Comparison of ENCODE assay signal across 32 cellular contexts in genomic region chr9:136265561-136266355, GRCh38. TPM values are rescaled to one million over a fixed set of nuclear protein-coding genes. Genes with fewer than 3 reads are reported as not detected.
"Had no signal": no experiment of that assay in that cellular context is flagged by ENCODE, and none has a peak within 500 bp of the region (broad histone marks: within the 10 kb centered on the region; RNA-seq: fewer than 3 reads in every experiment).

No MANE protein-coding gene starts in this region.

- H3K4me2 ChIP-seq: SK-N-SH had no signal

- H3K9me2 ChIP-seq: SK-N-SH had no signal

- H3K9me3 ChIP-seq: adrenal gland, body of pancreas, breast epithelium, SJSA1, SK-N-SH had no signal

- H3K36me3 Mint-ChIP-seq: activated naive CD4-positive, alpha-beta T cell treated with anti-CD3 and anti-CD28 coated beads, Interleukin-2, amount 50 U/mL, for 24 hours; activated naive CD8-positive, alpha-beta T cell treated with anti-CD3 and anti-CD28 coated beads, Interleukin-2, amount 10 ng/mL, durations not matched to agents 7 days and 5 days; WTC11 had no signal

- H3K4me3 ChIP-seq: adrenal gland, body of pancreas, breast epithelium, MG63, SJSA1 had no signal

- H3K4me1 ChIP-seq: breast epithelium had no signal

- H3K9ac ChIP-seq: SK-N-SH had no signal

- H3K36me3 ChIP-seq: adrenal gland, breast epithelium, MG63, SJSA1 had no signal

- ATAC-seq: activated CD4-positive, alpha-beta T cell treated with anti-CD3 and anti-CD28 coated beads for 36 hours; activated CD4-positive, CD25-positive, alpha-beta regulatory T cell treated with anti-CD3 and anti-CD28 coated beads, Interleukin-2, amount 50 U/mL, for 24 hours; activated CD8-positive, alpha-beta T cell treated with anti-CD3 and anti-CD28 coated beads, Interleukin-2, amount 10 ng/mL, durations not matched to agents 7 days and 5 days; body of pancreas; Panc1; WTC11 had no signal

- H3K27ac ChIP-seq: adrenal gland, body of pancreas, breast epithelium, SJSA1 had no signal

- DNase-seq: activated CD4-positive, alpha-beta T cell treated with anti-CD3 and anti-CD28 coated beads for 36 hours; activated CD4-positive, alpha-beta T cell treated with anti-CD3 and anti-CD28 coated beads, Interleukin-2, amount 10 ng/mL, durations not matched to agents 7 days and 5 days; activated CD4-positive, alpha-beta T cell treated with anti-CD3 and anti-CD28 coated beads, Interleukin-2, amount 50 U/mL, for 48 hours; activated CD8-positive, alpha-beta T cell treated with anti-CD3 and anti-CD28 coated beads, Interleukin-2, amount 10 ng/mL, durations not matched to agents 7 days and 5 days; activated gamma-delta T cell; activated naive CD4-positive, alpha-beta T cell treated with Interleukin-2 at 50 U/mL for 16 hours; activated naive CD8-positive, alpha-beta T cell treated with anti-CD3 and anti-CD28 coated beads, Interleukin-2, amount 10 ng/mL, durations not matched to agents 7 days and 5 days; activated T-cell treated with anti-CD3 and anti-CD28 coated beads, Interleukin-2, amount 50 U/mL, for 24 hours; adrenal gland; body of pancreas; Kasumi-1; MG63; NCI-H1048; NCI-H1105 treated with DMSO at 0.1 percent for 48 hours; NCI-H1436 treated with DMSO at 0.1 percent for 48 hours; NCI-H1694 treated with DMSO at 0.1 percent for 48 hours; NCI-H2029; NCI-H345; NCI-H524 treated with DMSO at 0.1 percent for 48 hours; SHP77 treated with DMSO at 0.1 percent for 48 hours; SK-N-SH had no signal

- H3K9me3 Mint-ChIP-seq: activated CD4-positive, alpha-beta T cell treated with anti-CD3 and anti-CD28 coated beads, Interleukin-2, amount 10 ng/mL, durations not matched to agents 7 days and 5 days; activated naive CD4-positive, alpha-beta T cell treated with anti-CD3 and anti-CD28 coated beads, Interleukin-2, amount 50 U/mL, for 24 hours; activated naive CD8-positive, alpha-beta T cell treated with anti-CD3 and anti-CD28 coated beads, Interleukin-2, amount 10 ng/mL, durations not matched to agents 7 days and 5 days; activated T-cell treated with anti-CD3 and anti-CD28 coated beads, Interleukin-2, amount 50 U/mL, for 24 hours; activated T-helper 2 cell treated with anti-CD3 and anti-CD28 coated beads, Interferon-gamma antibody, Interleukin-2, Interleukin-4, amounts not matched to agents 10 μg/mL and 5 μg/mL and 100 μg/mL, durations not matched to agents 14 hours and 24 hours and 36 hours; T-helper 1 cell treated with Interleukin-12 subunit alpha and Interleukin-12 subunit beta and Interleukin-4 antibody, amounts not matched to agents 30 μg/mL and 1 μg/mL, for 36 hours; T-helper 2 cell treated with Interferon-gamma antibody and Interleukin-4, amounts not matched to agents 5 μg/mL and 100 μg/mL, for 36 hours; WTC11 had no signal

- H3K27me3 ChIP-seq: adrenal gland, body of pancreas, breast epithelium, MG63 had no signal

- H3K27ac Mint-ChIP-seq: activated CD4-positive, alpha-beta T cell treated with anti-CD3 and anti-CD28 coated beads for 36 hours; activated naive CD4-positive, alpha-beta T cell treated with anti-CD3 and anti-CD28 coated beads, Interleukin-2, amount 50 U/mL, for 24 hours; activated naive CD8-positive, alpha-beta T cell treated with anti-CD3 and anti-CD28 coated beads, Interleukin-2, amount 10 ng/mL, durations not matched to agents 7 days and 5 days; activated T-cell treated with anti-CD3 and anti-CD28 coated beads, Interleukin-2, amount 50 U/mL, for 24 hours; activated T-helper 2 cell treated with anti-CD3 and anti-CD28 coated beads, Interferon-gamma antibody, Interleukin-2, Interleukin-4, amounts not matched to agents 10 μg/mL and 5 μg/mL and 100 μg/mL, durations not matched to agents 14 hours and 24 hours and 36 hours; WTC11 had no signal

- H3K27me3 Mint-ChIP-seq: activated CD4-positive, alpha-beta T cell treated with anti-CD3 and anti-CD28 coated beads for 36 hours; activated naive CD4-positive, alpha-beta T cell treated with anti-CD3 and anti-CD28 coated beads, Interleukin-2, amount 50 U/mL, for 24 hours; activated T-cell treated with anti-CD3 and anti-CD28 coated beads, Interleukin-2, amount 50 U/mL, for 24 hours had no signal

RNA-seq across cellular contexts. Expression of gene CCDC187, which starts 38.1 kb away (rescaled TPM):
- total RNA-seq: activated CD4-positive, alpha-beta T cell treated with anti-CD3 and anti-CD28 coated beads, Interleukin-2, amount 10 ng/mL, durations not matched to agents 7 days and 5 days; activated CD8-positive, alpha-beta T cell treated with anti-CD3 and anti-CD28 coated beads, Interleukin-2, amount 10 ng/mL, durations not matched to agents 7 days and 5 days; activated naive CD8-positive, alpha-beta T cell treated with anti-CD3 and anti-CD28 coated beads, Interleukin-2, amount 10 ng/mL, durations not matched to agents 7 days and 5 days; activated T-helper 2 cell treated with anti-CD3 and anti-CD28 coated beads, Interferon-gamma antibody, Interleukin-2, Interleukin-4, amounts not matched to agents 10 μg/mL and 5 μg/mL and 100 μg/mL, durations not matched to agents 14 hours and 24 hours and 36 hours; breast epithelium; chondrocyte; RPMI7951; SJSA1 had no signal
- polyA plus RNA-seq: SK-N-SH had no signal
